8 cellular contexts compared by ENCODE assay signal in the genomic region with DNA sequence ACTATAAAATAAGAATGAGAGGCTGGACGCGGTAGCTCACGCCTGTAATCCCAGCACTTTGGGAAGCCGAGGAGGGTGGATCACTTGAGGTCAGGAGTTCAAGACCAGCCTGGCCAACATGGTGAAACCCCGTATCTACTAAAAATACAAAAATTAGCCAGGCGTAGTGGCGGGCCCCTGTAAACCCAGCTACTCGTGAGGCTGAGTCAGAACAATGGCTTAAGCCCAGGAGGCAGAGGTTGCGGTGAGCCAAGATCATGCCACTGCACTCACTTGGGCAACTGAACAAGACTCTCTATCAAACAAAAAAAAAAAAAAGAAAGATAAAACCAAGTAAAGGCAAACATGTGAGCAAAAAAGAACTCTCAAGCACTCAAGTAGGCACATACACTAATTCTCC. TPM values are rescaled to one million over a fixed set of nuclear protein-coding genes. Genes with fewer than 3 reads are reported as not detected.
DNase-seq lines count a peak whose midpoint lies in the region; ATAC-seq and TF ChIP-seq lines count a peak whose summit lies in the region.
"Not testable (repeated sequence)": the region's sequence is repeated elsewhere in the genome, so short reads cannot be mapped to it uniquely, and the experiment has no call there.

No MANE protein-coding gene starts in this region.

- H3K36me3 Mint-ChIP-seq in activated T-helper 17 cell treated with anti-CD3 and anti-CD28 coated beads, Interleukin-2, amount 50 U/mL, for 72 hours (ENCODE audit: low read depth), result not testable (repeated sequence)

- not testable (repeated sequence) for H3K36me3 ChIP-seq in thoracic aorta

- DNase-seq in NCI-H226 (peak; percentile 78), epithelial cell of esophagus (ENCODE audit: low read depth) (peak; percentile 39), iris pigment epithelial cell (ENCODE audit: low read depth) (peak; percentile 47), renal cortical epithelial cell (ENCODE audit: low read depth) (peak; percentile 74)
- not testable (repeated sequence) for DNase-seq in thoracic aorta (ENCODE audit: low spot score)

- H3K9me3 ChIP-seq in thoracic aorta, result not testable (repeated sequence)

- peak overlapping the region in 1 of 2 donors; percentile 62 for H3K27ac ChIP-seq in thoracic aorta

- H3K4me3 ChIP-seq in epithelial cell of esophagus (ENCODE audit: low read length); thoracic aorta: not testable (repeated sequence)

- H3K4me1 ChIP-seq in thoracic aorta (ENCODE audit: control insufficient read depth in 1 of 2, low read depth in 2 of 2), result peaks cover 31 to 34% of the 10 kb centered on the region in 2 donors

- peak; percentile 40 for ATAC-seq in GM18498 (IDR thresholded peaks at IDR 0.05; ENCODE audit: unreplicated experiment)
- peak; percentile 52 for ATAC-seq in HG02885 (IDR thresholded peaks at IDR 0.05; ENCODE audit: poor library complexity, unreplicated experiment)
- ATAC-seq in activated T-helper 17 cell treated with anti-CD3 and anti-CD28 coated beads, Interleukin-2, amount 50 U/mL, for 72 hours (replicated peaks), result not testable (repeated sequence)
- ATAC-seq in thoracic aorta (ENCODE audit: insufficient number of reproducible peaks, low FRiP score, low read depth), result peak; percentile 53

- H3K4me3 Mint-ChIP-seq in activated T-helper 17 cell treated with anti-CD3 and anti-CD28 coated beads, Interleukin-2, amount 50 U/mL, for 72 hours, result peak overlapping the region; percentile 35

- not testable (repeated sequence) for H3K9me3 Mint-ChIP-seq in activated T-helper 17 cell treated with anti-CD3 and anti-CD28 coated beads, Interleukin-2, amount 50 U/mL, for 72 hours

- H3K27me3 Mint-ChIP-seq in activated T-helper 17 cell treated with anti-CD3 and anti-CD28 coated beads, Interleukin-2, amount 50 U/mL, for 72 hours, result not testable (repeated sequence)

- H3K27ac Mint-ChIP-seq in activated T-helper 17 cell treated with anti-CD3 and anti-CD28 coated beads, Interleukin-2, amount 50 U/mL, for 72 hours, result not testable (repeated sequence)

- not testable (repeated sequence) for H3K27me3 ChIP-seq in thoracic aorta (replicated peaks; ENCODE audit: insufficient read depth)

- H3K4me1 Mint-ChIP-seq in activated T-helper 17 cell treated with anti-CD3 and anti-CD28 coated beads, Interleukin-2, amount 50 U/mL, for 72 hours, result peaks cover 41% of the 10 kb centered on the region

- TF ChIP-seq CTCF in epithelial cell of esophagus (IDR thresholded peaks at IDR 0.05; ENCODE audit: insufficient read depth, low read depth, low read length, missing control alignments); thoracic aorta (IDR thresholded peaks at IDR 0.05): not testable (repeated sequence)

RNA-seq across cellular contexts. Expression of a gene that starts 5.8 kb away (rescaled TPM):
- total RNA-seq in activated T-helper 17 cell treated with anti-CD3 and anti-CD28 coated beads, Interleukin-2, amount 50 U/mL, for 72 hours, result 10 to 100 TPM; 29.2 to 47.9 TPM
- total RNA-seq in renal cortical epithelial cell (29.5 and 61.3 TPM in 2 replicates), thoracic aorta (10 to 100 TPM; 30.7 to 59.2 TPM)

RNA-seq across cellular contexts. Expression of a gene that starts 55.2 kb away (rescaled TPM):
- 10 to 100 TPM; 25.2 to 35.1 TPM for total RNA-seq in activated T-helper 17 cell treated with anti-CD3 and anti-CD28 coated beads, Interleukin-2, amount 50 U/mL, for 72 hours
- 39.8 and 41.5 TPM in 2 replicates for total RNA-seq in renal cortical epithelial cell
- total RNA-seq in thoracic aorta, result 10 to 100 TPM; 31.8 to 38.0 TPM

RNA-seq across cellular contexts. Expression of a gene that starts 55.2 kb away (rescaled TPM):
- total RNA-seq in activated T-helper 17 cell treated with anti-CD3 and anti-CD28 coated beads, Interleukin-2, amount 50 U/mL, for 72 hours, result 10 to 100 TPM; 26.0 to 44.0 TPM
- total RNA-seq in renal cortical epithelial cell (39.1 and 55.1 TPM in 2 replicates), thoracic aorta (10 to 100 TPM; 16.2 to 31.5 TPM)
